Comparison of ENCODE assay signal across 1 cellular context in the genomic region with DNA sequence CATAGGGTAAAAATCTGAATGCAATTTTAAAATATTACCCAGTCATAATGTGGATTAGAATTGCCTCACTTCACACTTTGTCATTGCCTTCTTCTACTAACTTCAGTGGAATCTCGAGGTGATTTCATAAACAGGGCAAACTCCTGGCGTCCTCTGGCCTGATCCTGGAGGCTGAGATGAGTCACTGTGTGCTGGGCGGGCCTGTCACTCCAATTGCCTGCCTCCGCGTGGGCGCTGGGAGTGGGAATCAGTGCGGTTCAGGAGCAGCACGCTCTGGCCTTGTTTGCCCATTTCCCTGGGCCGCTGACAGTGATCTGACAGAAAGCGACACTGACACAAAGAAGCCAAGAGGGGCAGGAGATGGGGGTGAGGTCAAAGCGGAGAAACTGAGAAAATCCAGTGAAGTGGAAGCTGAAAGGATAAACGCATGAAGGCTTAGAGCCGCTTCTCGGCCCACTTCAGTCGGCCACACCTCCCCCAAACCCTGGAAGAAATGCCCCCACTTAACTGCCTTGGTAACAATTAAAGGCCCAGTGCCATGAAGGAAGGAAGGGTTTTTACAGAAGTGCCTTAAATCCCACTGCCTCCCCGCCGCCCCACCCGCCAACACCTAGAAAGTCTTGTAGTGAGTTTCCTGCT.
TF ChIP-seq lines count a peak whose summit lies in the region.

No MANE protein-coding gene starts in this region.

TF ChIP-seq in H1, 55 proteins besides CTCF, POLR2A, EP300 and RAD21 (continued from another document):
- TF ChIP-seq ATF3 (IDR thresholded peaks at IDR 0.05; ENCODE audit: insufficient read depth, low read depth, low read length): no peak
